8 cellular contexts compared by ENCODE assay signal in genomic region chr9:15104826-15105420, GRCh38.
DNase-seq lines count a peak whose midpoint lies in the region; ATAC-seq and TF ChIP-seq lines count a peak whose summit lies in the region.

No MANE protein-coding gene starts in this region.

- H3K4me3 Mint-ChIP-seq in natural killer cell (no peak overlapping the region), brain (no peak overlapping the region)
- no peak overlapping the region for H3K4me3 Mint-ChIP-seq in natural killer cell treated with Interleukin-12 subunit alpha and Interleukin-12 subunit beta and Interleukin-15 and Interleukin-18, amount 100 ng/mL, for 72 hours
- no peak overlapping the region for H3K4me3 Mint-ChIP-seq in stimulated activated memory B cell treated with anti-CD40 and anti-IgM and Interleukin-4, amounts not matched to agents 10 μg/mL and 1 μg/mL and 100 μg/mL, for 72 hours

- H3K4me1 ChIP-seq in GM23248 (ENCODE audit: insufficient read depth): no peaks in the 10 kb centered on the region

- DNase-seq in natural killer cell (no peak), GM23248 (peak; percentile 52), KBM-7 (peak; percentile 32), SK-N-MC (ENCODE audit: low read depth, low spot score) (no peak), left colon (peak in 1 of 2 donors; percentile 6)
- no peak for DNase-seq in natural killer cell treated with Interleukin-12 subunit alpha and Interleukin-12 subunit beta and Interleukin-15 and Interleukin-18, amount 100 ng/mL, for 72 hours (ENCODE audit: low spot score)

- H3K9me3 Mint-ChIP-seq in natural killer cell (no peaks in the 10 kb centered on the region), brain (peaks cover 3 to 21% (median 14%) of the 10 kb centered on the region in 5 experiments)
- H3K9me3 Mint-ChIP-seq in natural killer cell treated with Interleukin-12 subunit alpha and Interleukin-12 subunit beta and Interleukin-15 and Interleukin-18, amount 100 ng/mL, for 72 hours: no peaks in the 10 kb centered on the region
- H3K9me3 Mint-ChIP-seq in stimulated activated memory B cell treated with anti-CD40 and anti-IgM and Interleukin-4, amounts not matched to agents 10 μg/mL and 1 μg/mL and 100 μg/mL, for 72 hours: peaks cover 6% of the 10 kb centered on the region

- TF ChIP-seq CTCF in natural killer cell (IDR thresholded peaks at IDR 0.05): peak; percentile 62
- TF ChIP-seq CTCF in brain (conservative IDR thresholded peaks at IDR 0.05): peak; percentile 74 to 80

- no peaks in the 10 kb centered on the region for H4K20me1 ChIP-seq in GM23248 (ENCODE audit: insufficient read depth)

- peaks cover 11 to 23% of the 10 kb centered on the region in 2 donors for H3K27me3 Mint-ChIP-seq in natural killer cell (ENCODE audit: low read depth in 2 of 2)
- H3K27me3 Mint-ChIP-seq in natural killer cell treated with Interleukin-12 subunit alpha and Interleukin-12 subunit beta and Interleukin-15 and Interleukin-18, amount 100 ng/mL, for 72 hours: peaks cover 26 to 41% of the 10 kb centered on the region in 2 donors
- H3K27me3 Mint-ChIP-seq in brain: peaks cover 3% of the 10 kb centered on the region
- peaks cover 12% of the 10 kb centered on the region for H3K27me3 Mint-ChIP-seq in stimulated activated memory B cell treated with anti-CD40 and anti-IgM and Interleukin-4, amounts not matched to agents 10 μg/mL and 1 μg/mL and 100 μg/mL, for 72 hours

- no peaks in the 10 kb centered on the region for H3K79me2 ChIP-seq in GM23248 (ENCODE audit: insufficient read depth)

- H3K9me2 ChIP-seq in GM23248 (ENCODE audit: insufficient read depth): no peaks in the 10 kb centered on the region

- H3K36me3 ChIP-seq in GM23248 (ENCODE audit: low read depth) (no peaks in the 10 kb centered on the region), SK-N-MC (ENCODE audit: insufficient read depth, low read length) (no peaks in the 10 kb centered on the region; the same call in 1 of the 2 replicates)

- H3K27ac ChIP-seq in GM23248 (no peak overlapping the region), SK-N-MC (0 out of 2 replicates have a peak overlapping the region, but pooled peaks have one; percentile 40)

- H3K27ac Mint-ChIP-seq in natural killer cell (no peak overlapping the region), brain (peak overlapping the region in 2 of 5 experiments; percentile 11 to 98)
- H3K27ac Mint-ChIP-seq in natural killer cell treated with Interleukin-12 subunit alpha and Interleukin-12 subunit beta and Interleukin-15 and Interleukin-18, amount 100 ng/mL, for 72 hours: no peak overlapping the region
- H3K27ac Mint-ChIP-seq in stimulated activated memory B cell treated with anti-CD40 and anti-IgM and Interleukin-4, amounts not matched to agents 10 μg/mL and 1 μg/mL and 100 μg/mL, for 72 hours: no peak overlapping the region

- H3K36me3 Mint-ChIP-seq in natural killer cell: no peaks in the 10 kb centered on the region
- no peaks in the 10 kb centered on the region for H3K36me3 Mint-ChIP-seq in natural killer cell treated with Interleukin-12 subunit alpha and Interleukin-12 subunit beta and Interleukin-15 and Interleukin-18, amount 100 ng/mL, for 72 hours
- H3K36me3 Mint-ChIP-seq in brain: no peaks in the 10 kb centered on the region
- no peaks in the 10 kb centered on the region for H3K36me3 Mint-ChIP-seq in stimulated activated memory B cell treated with anti-CD40 and anti-IgM and Interleukin-4, amounts not matched to agents 10 μg/mL and 1 μg/mL and 100 μg/mL, for 72 hours

- whole genome bisulfite sequencing in GM23248 (ENCODE audit: low coverage in 1 of 2, low lambda C conversion rate in 2 of 2, missing lambda C conversion rate in 2 of 2), 2 experiments: 33 to 37% methylated on average over 4 of the region's 4 CpGs

- intact Hi-C loops in natural killer cell (cut with micrococcal nuclease) (loop anchor here (1.0 kb wide), 2 partner anchors 30 to 501 kb away; no protein-coding TSS in a partner anchor), left colon (cut with DNase I, micrococcal nuclease) (no loop called here)

- no peaks in the 10 kb centered on the region; the same call in none of the 2 replicates for H3K27me3 ChIP-seq in GM23248 (replicated peaks; ENCODE audit: insufficient read depth)

- no peak overlapping the region for H2AFZ ChIP-seq in GM23248

- H3K4me3 ChIP-seq in GM23248 (no peak overlapping the region), SK-N-MC (no peak overlapping the region)

- no peak overlapping the region for H3K4me2 ChIP-seq in GM23248 (ENCODE audit: unreplicated experiment)

- H3K4me1 Mint-ChIP-seq in natural killer cell: no peaks in the 10 kb centered on the region
- no peaks in the 10 kb centered on the region for H3K4me1 Mint-ChIP-seq in natural killer cell treated with Interleukin-12 subunit alpha and Interleukin-12 subunit beta and Interleukin-15 and Interleukin-18, amount 100 ng/mL, for 72 hours (ENCODE audit: low read depth in 2 of 2)
- H3K4me1 Mint-ChIP-seq in brain: peaks cover 36% of the 10 kb centered on the region
- no peaks in the 10 kb centered on the region for H3K4me1 Mint-ChIP-seq in stimulated activated memory B cell treated with anti-CD40 and anti-IgM and Interleukin-4, amounts not matched to agents 10 μg/mL and 1 μg/mL and 100 μg/mL, for 72 hours

- peak; percentile 46 to 72 (median 53) for ATAC-seq in natural killer cell
- no peak for ATAC-seq in natural killer cell treated with Interleukin-12 subunit alpha and Interleukin-12 subunit beta and Interleukin-15 and Interleukin-18, amount 100 ng/mL, for 72 hours
- peak; percentile 75 for ATAC-seq in left colon
- peak; percentile 63 for ATAC-seq in stimulated activated memory B cell treated with anti-CD40 and anti-IgM and Interleukin-4, amounts not matched to agents 10 μg/mL and 1 μg/mL and 100 μg/mL, for 72 hours

- no peaks in the 10 kb centered on the region for H3F3A ChIP-seq in GM23248 (ENCODE audit: insufficient read depth)

- H3K9ac ChIP-seq in GM23248: no peak overlapping the region
- no peak overlapping the region for H3K9ac ChIP-seq in SK-N-MC (ENCODE audit: insufficient read length)

- H3K9me3 ChIP-seq in GM23248 (ENCODE audit: low read depth): no peaks in the 10 kb centered on the region
- H3K9me3 ChIP-seq in SK-N-MC (ENCODE audit: low read depth, low read length): peaks cover 4% of the 10 kb centered on the region; the same call in 1 of the 2 replicates

- in situ Hi-C loops in GM23248 (cut with MboI) (no loop called here), KBM-7 (cut with MboI; ENCODE audit: low pct_unique_long_range_greater_than_20kb, low sequenced_read_pairs) (no loop called here)

Comparison
In these comparisons a context has a peak if more than half of its experiments do, and no peak if none do; other contexts are left out.
1. ATAC-seq: peak in natural killer cell (3 of 3), left colon (single experiment) and stimulated activated memory B cell treated with anti-CD40 and anti-IgM and Interleukin-4, amounts not matched to agents 10 μg/mL and 1 μg/mL and 100 μg/mL, for 72 hours (single experiment); none in natural killer cell treated with Interleukin-12 subunit alpha and Interleukin-12 subunit beta and Interleukin-15 and Interleukin-18, amount 100 ng/mL, for 72 hours (0 of 2).
2. DNase-seq: peak in GM23248 (single experiment) and KBM-7 (single experiment); none in natural killer cell (single experiment), natural killer cell treated with Interleukin-12 subunit alpha and Interleukin-12 subunit beta and Interleukin-15 and Interleukin-18, amount 100 ng/mL, for 72 hours (single experiment) and SK-N-MC (single experiment).